2 cellular contexts compared by ENCODE assay signal in genomic region chr20:62728781-62729300, GRCh38.
TF ChIP-seq lines count a peak whose summit lies in the region.

No MANE protein-coding gene starts in this region.

TF ChIP-seq in HCT116, 20 proteins besides CTCF, POLR2A, EP300 and RAD21:
- TF ChIP-seq MAX (IDR thresholded peaks at IDR 0.05): no peak
- no peak for TF ChIP-seq TCF7L2 (IDR thresholded peaks at IDR 0.05; ENCODE audit: borderline replicate concordance, extremely low read depth, insufficient read depth, insufficient read length)
- TF ChIP-seq EGR1 (IDR thresholded peaks at IDR 0.05; ENCODE audit: low read depth): no peak
- no peak for TF ChIP-seq FOSL1 (IDR thresholded peaks at IDR 0.05; ENCODE audit: low read depth)
- no peak for TF ChIP-seq CBX3 (IDR thresholded peaks at IDR 0.05; ENCODE audit: low read depth)
- TF ChIP-seq JUND (IDR thresholded peaks at IDR 0.05): no peak
- TF ChIP-seq, protein P1, sequence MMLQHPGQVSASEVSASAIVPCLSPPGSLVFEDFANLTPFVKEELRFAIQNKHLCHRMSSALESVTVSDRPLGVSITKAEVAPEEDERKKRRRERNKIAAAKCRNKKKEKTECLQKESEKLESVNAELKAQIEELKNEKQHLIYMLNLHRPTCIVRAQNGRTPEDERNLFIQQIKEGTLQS (IDR thresholded peaks at IDR 0.05): no peak
- no peak; the same call in 1 of the 2 replicates for TF ChIP-seq POLR2AphosphoS5 (IDR thresholded peaks at IDR 0.05; ENCODE audit: low read depth, low read length)

TF ChIP-seq in HepG2, 621 proteins besides CTCF, POLR2A, EP300 and RAD21:
- no peak for TF ChIP-seq HNF1B (CRISPR knock-in tag; IDR thresholded peaks at IDR 0.05)
